In the genomic region with DNA sequence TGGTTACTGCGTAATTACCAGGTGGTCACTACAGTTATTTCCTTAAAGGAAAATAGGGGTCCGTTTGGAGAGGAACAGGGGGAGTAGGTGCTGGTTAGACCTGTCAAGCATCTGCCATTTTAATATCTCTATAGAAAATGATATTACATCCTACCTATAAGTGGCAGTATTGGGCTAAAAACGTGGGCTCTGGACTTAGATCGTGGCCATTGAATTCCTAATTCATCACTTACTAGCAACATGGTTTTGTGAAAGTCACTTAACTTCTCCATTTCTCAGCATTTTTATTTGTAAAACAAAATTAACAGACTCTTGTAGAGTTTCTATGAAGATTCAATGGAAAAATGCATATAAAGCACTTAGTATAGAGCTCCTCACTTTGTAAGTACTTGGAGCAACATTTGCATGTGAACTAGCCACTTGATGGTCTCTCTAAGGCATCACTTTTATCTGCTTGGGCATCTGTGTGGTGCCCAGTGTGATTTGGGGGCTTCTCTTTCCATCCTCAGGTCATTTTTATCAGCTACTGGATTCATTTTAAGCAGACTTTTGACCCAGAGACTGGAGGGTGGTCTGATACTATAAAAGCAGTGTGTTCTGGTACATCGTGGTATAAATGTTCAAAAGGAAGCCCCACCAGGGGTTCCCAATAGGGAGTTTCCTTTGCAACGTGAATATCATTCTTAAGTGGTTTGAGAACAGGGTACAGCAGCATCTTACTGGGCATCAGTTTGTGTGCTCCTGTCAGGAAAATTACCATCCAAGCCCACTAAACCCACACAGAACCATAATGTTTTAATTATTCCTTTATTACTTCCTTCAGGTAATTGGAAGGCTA, we compare ENCODE assay signal across 8 cellular contexts. TPM values are rescaled to one million over a fixed set of nuclear protein-coding genes. Genes with fewer than 3 reads are reported as not detected.
DNase-seq lines count a peak whose midpoint lies in the region; ATAC-seq and TF ChIP-seq lines count a peak whose summit lies in the region.

No MANE protein-coding gene starts in this region.

- DNase-seq in GM12865 (ENCODE audit: low read depth) (peak; percentile 45), H4 (ENCODE audit: low spot score) (peak; percentile 69), NCI-H1092 (lab: John Stamatoyannopoulos, UW) (peak; percentile 17), right cardiac atrium (no peak), testis (no peak), NCI-H1048 (lab: John Stamatoyannopoulos, UW) (no peak)
- DNase-seq in activated effector memory CD4-positive, alpha-beta T cell treated with anti-CD3 and anti-CD28 coated beads, Interleukin-2, amount 50 U/mL, for 16 hours: no peak

- H3K27me3 ChIP-seq in SU-DHL-6 (ENCODE audit: low read length): no peaks in the 10 kb centered on the region
- H3K27me3 ChIP-seq in right cardiac atrium (ENCODE audit: control insufficient read depth, insufficient read depth): no peaks in the 10 kb centered on the region
- H3K27me3 ChIP-seq in testis: no peaks in the 10 kb centered on the region

- TF ChIP-seq CTCF in GM12865 (IDR thresholded peaks at IDR 0.05; ENCODE audit: insufficient read depth, low read depth, low read length, missing control alignments) (peak; percentile 29), SU-DHL-6 (IDR thresholded peaks at IDR 0.05; ENCODE audit: insufficient read depth, low read length, poor library complexity, severe bottlenecking) (no peak), testis (IDR thresholded peaks at IDR 0.05) (peak in 2 of 3 experiments; percentile 38 to 43)

- no peak overlapping the region for H3K4me2 ChIP-seq in SU-DHL-6 (ENCODE audit: low read depth, low read length, poor library complexity, severe bottlenecking)

- H3K4me1 ChIP-seq in right cardiac atrium (ENCODE audit: control insufficient read depth, insufficient read depth, low read length) (no peaks in the 10 kb centered on the region), testis (no peaks in the 10 kb centered on the region)

- no peaks in the 10 kb centered on the region for H4K20me1 ChIP-seq in SU-DHL-6 (ENCODE audit: low read depth, low read length)

- H3K9me3 ChIP-seq in SU-DHL-6 (ENCODE audit: insufficient read depth, low read length): no peaks in the 10 kb centered on the region
- no peaks in the 10 kb centered on the region for H3K9me3 ChIP-seq in right cardiac atrium (ENCODE audit: control insufficient read depth, low read length)
- no peaks in the 10 kb centered on the region for H3K9me3 ChIP-seq in testis

- intact Hi-C loops in right cardiac atrium (cut with DNase I): loop anchor here in 2 of 4 donors (5.0 to 10.0 kb wide), 2 partner anchors 259 to 262 kb away; no protein-coding TSS in a partner anchor
- intact Hi-C loops in testis (cut with DNase I; ENCODE audit: low total_unique reads): no loop called here

- H3K79me2 ChIP-seq in SU-DHL-6 (ENCODE audit: insufficient read depth, low read length): no peaks in the 10 kb centered on the region

- H3K9ac ChIP-seq in SU-DHL-6 (ENCODE audit: low read length): no peak overlapping the region

- peak; percentile 66 to 80 for ATAC-seq in right cardiac atrium

- H3K36me3 ChIP-seq in SU-DHL-6 (ENCODE audit: low read length) (no peaks in the 10 kb centered on the region), testis (ENCODE audit: low read depth, missing control alignments) (no peaks in the 10 kb centered on the region)

- H3K9me2 ChIP-seq in SU-DHL-6 (replicated peaks; ENCODE audit: insufficient read depth, low read length): no peaks in the 10 kb centered on the region

- H3K4me3 ChIP-seq in GM12865 (ENCODE audit: low read depth, low read length) (no peak overlapping the region), SU-DHL-6 (ENCODE audit: insufficient read depth, low read length, poor library complexity, severe bottlenecking) (no peak overlapping the region), right cardiac atrium (ENCODE audit: low read length) (no peak overlapping the region), testis (no peak overlapping the region)

- WGBS in right cardiac atrium: 25% methylated on average over 6 of the region's 6 CpGs
- WGBS in testis, 2 donors: 34 to 46% methylated on average over 6 of the region's 6 CpGs

- no peaks in the 10 kb centered on the region for H3F3A ChIP-seq in SU-DHL-6 (ENCODE audit: insufficient read depth)

- H2AFZ ChIP-seq in SU-DHL-6 (ENCODE audit: low read depth, low read length, severe bottlenecking): peak overlapping the region; percentile 7

- H3K27ac ChIP-seq in SU-DHL-6 (ENCODE audit: low read depth, low read length): no peak overlapping the region
- no peak overlapping the region for H3K27ac ChIP-seq in right cardiac atrium (ENCODE audit: low read length)
- no peak overlapping the region for H3K27ac ChIP-seq in testis

- TF ChIP-seq POLR2A in testis (IDR thresholded peaks at IDR 0.05): no peak

RNA-seq across cellular contexts. Expression of gene RASSF6, which starts 42.7 kb away (rescaled TPM):
- 0.08 TPM in 1 of 2 replicates, not detected in the other for total RNA-seq in H4 (2014; rRNA removed; shearing (Covaris generic))
- total RNA-seq in right cardiac atrium (not detected), testis (under 1 TPM; 0.06 to 0.08 TPM)
- polyA plus RNA-seq in right cardiac atrium (not detected), testis (ENCODE audit: insufficient read depth, low read depth, low replicate concordance) (0.17 TPM)

Comparison
In these comparisons a context has a peak if more than half of its experiments do, and no peak if none do; other contexts are left out.
1. DNase-seq: peak in GM12865 (single experiment), H4 (single experiment) and NCI-H1092 (single experiment); none in right cardiac atrium (0 of 3), testis (single experiment), activated effector memory CD4-positive, alpha-beta T cell treated with anti-CD3 and anti-CD28 coated beads, Interleukin-2, amount 50 U/mL, for 16 hours (single experiment) and NCI-H1048 (single experiment).